In the genomic region with DNA sequence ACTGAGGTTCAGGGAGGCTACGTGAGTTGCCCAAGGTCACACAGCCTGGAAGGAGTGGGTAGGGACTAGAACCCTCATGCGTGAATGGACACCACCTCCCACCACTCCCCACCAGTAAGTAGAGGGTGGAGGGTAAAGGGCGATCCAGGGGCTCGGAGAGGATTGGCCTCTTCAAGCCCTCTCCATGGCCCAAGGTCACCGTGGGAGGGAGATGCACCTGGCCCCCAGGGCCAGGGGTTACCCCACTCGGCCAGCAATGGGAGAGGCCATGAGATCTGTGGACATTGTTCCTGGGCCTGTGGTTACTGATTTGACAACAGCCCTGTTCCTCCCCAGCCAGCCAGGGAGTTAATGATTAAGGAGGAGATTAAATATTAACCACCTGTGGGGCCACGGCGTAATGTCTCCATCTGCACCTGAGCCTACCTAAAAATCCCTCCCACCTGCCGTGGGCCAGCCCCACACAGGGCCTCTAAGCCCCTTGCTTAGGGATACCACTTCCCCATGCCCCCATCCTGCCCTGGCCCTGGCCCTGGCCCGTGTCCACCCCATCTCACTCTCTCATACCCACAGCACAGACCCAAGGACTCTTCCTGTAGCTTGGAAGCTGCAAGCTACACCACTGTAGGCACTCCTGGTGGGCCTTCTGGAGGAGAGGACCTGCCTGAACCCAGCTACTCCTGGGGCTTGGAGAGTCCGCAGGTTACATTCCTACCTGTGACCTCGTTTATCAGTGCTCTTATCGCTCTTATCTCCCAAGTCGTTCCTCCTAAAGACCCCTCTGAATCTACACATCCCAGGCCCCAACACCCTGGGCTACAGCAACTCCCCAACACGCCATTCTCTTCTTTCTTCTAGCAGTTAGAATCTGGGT, we compare ENCODE assay signal across 8 cellular contexts. TPM values are rescaled to one million over a fixed set of nuclear protein-coding genes. Genes with fewer than 3 reads are reported as not detected.
DNase-seq lines count a peak whose midpoint lies in the region; ATAC-seq and TF ChIP-seq lines count a peak whose summit lies in the region.

No MANE protein-coding gene starts in this region.

- no peaks in the 10 kb centered on the region for H3K4me1 ChIP-seq in sigmoid colon

- no peak overlapping the region for H3K27ac ChIP-seq in sigmoid colon

- no peaks in the 10 kb centered on the region for H3K27me3 ChIP-seq in sigmoid colon

- H3K36me3 ChIP-seq in sigmoid colon: no peaks in the 10 kb centered on the region

- WGBS in sigmoid colon, 2 donors: 16 to 57% methylated on average over 15 of the region's 15 CpGs

- peaks cover 34% of the 10 kb centered on the region for H3K4me1 Mint-ChIP-seq in memory B cell

- DNase-seq in Caki2 (ENCODE audit: low read depth): peak; percentile 85
- DNase-seq in NCI-H526 (lab: John Stamatoyannopoulos, UW): peak; percentile 68 to 86
- no peak for DNase-seq in memory B cell (ENCODE audit: low spot score in 2 of 2)
- no peak for DNase-seq in sigmoid colon
- DNase-seq in stimulated activated CD4-positive, alpha-beta T cell treated with anti-CD3 and anti-CD28 coated beads, Interleukin-4, amount 100 ng/mL, for 4 hours: no peak
- DNase-seq in effector CD8-positive, alpha-beta T cell (lab: John Stamatoyannopoulos, UW): no peak
- no peak for DNase-seq in NCI-H2107 treated with DMSO at 0.1 percent for 48 hours (lab: John Stamatoyannopoulos, UW; ENCODE audit: unreplicated experiment)

- in situ Hi-C loops in Caki2 (cut with HindIII; ENCODE audit: low pct_unique_long_range_greater_than_20kb, low sequenced_read_pairs): no loop called here

- peak overlapping the region; percentile 66 for H3K4me3 Mint-ChIP-seq in memory B cell

- H3K9me3 ChIP-seq in sigmoid colon: no peaks in the 10 kb centered on the region

- no peaks in the 10 kb centered on the region for H3K36me3 Mint-ChIP-seq in memory B cell

- ATAC-seq in GM21528 (IDR thresholded peaks at IDR 0.05; ENCODE audit: low FRiP score, unreplicated experiment): peak; percentile 42
- no peak for ATAC-seq in memory B cell (ENCODE audit: low read depth)

- peak overlapping the region; percentile 95 for H3K27ac Mint-ChIP-seq in memory B cell

- no peak overlapping the region for H3K4me3 ChIP-seq in sigmoid colon

- TF ChIP-seq POLR2A in sigmoid colon (IDR thresholded peaks at IDR 0.05): no peak

- no peak for TF ChIP-seq EP300 in sigmoid colon (IDR thresholded peaks at IDR 0.05)

- no peak for TF ChIP-seq CTCF in sigmoid colon (IDR thresholded peaks at IDR 0.05)

- peaks cover 1% of the 10 kb centered on the region for H3K9me3 Mint-ChIP-seq in memory B cell

- intact Hi-C loops in sigmoid colon (cut with DNase I): no loop called here

- no peaks in the 10 kb centered on the region for H3K27me3 Mint-ChIP-seq in memory B cell

RNA-seq across cellular contexts. Expression of a gene that starts 32.2 kb away (rescaled TPM):
- total RNA-seq in Caki2 (2014; rRNA removed; shearing (Covaris generic); ENCODE audit: low replicate concordance): 0.41 and 6.1 TPM in 2 replicates
- total RNA-seq in sigmoid colon: 100 to 1,000 TPM in 1 of 4 donors, 10 to 100 TPM in 3; 59.8 to 115 (median 72.3) TPM
- 100 to 1,000 TPM in 2 of 3 donors, 10 to 100 TPM in 1; 97.3 to 120 (median 116) TPM for polyA plus RNA-seq in sigmoid colon

Comparison
In these comparisons a context has a peak if more than half of its experiments do, and no peak if none do; other contexts are left out.
1. DNase-seq: peak in Caki2 (single experiment) and NCI-H526 (2 of 2); none in memory B cell (0 of 2), sigmoid colon (single experiment), stimulated activated CD4-positive, alpha-beta T cell treated with anti-CD3 and anti-CD28 coated beads, Interleukin-4, amount 100 ng/mL, for 4 hours (0 of 2), effector CD8-positive, alpha-beta T cell (single experiment) and NCI-H2107 treated with DMSO at 0.1 percent for 48 hours (single experiment).